ENCODE assay signal across 9 cellular contexts in genomic region chr7:4612939-4613841, GRCh38.
DNase-seq lines count a peak whose midpoint lies in the region; ATAC-seq and TF ChIP-seq lines count a peak whose summit lies in the region.
"Had no signal": no experiment of that assay in that cellular context is flagged by ENCODE, and none has a peak within 500 bp of the region (broad histone marks: within the 10 kb centered on the region; RNA-seq: fewer than 3 reads in every experiment).

No MANE protein-coding gene starts in this region.

- peak overlapping the region; percentile 83 for H3K27ac ChIP-seq in SK-N-MC
- H3K27ac ChIP-seq: epithelial cell of prostate had no signal

- H3K4me3 ChIP-seq in SK-N-MC (peak overlapping the region; percentile 80), fibroblast of pulmonary artery (replicated peaks; ENCODE audit: low read depth, low read length) (peak overlapping the region; percentile 20)

- no peak for TF ChIP-seq CTCF in Calu3 (IDR thresholded peaks at IDR 0.05; ENCODE audit: unreplicated experiment)
- no peak for TF ChIP-seq CTCF in fibroblast of pulmonary artery (IDR thresholded peaks at IDR 0.05; ENCODE audit: low read length, missing control alignments)
- no peak for TF ChIP-seq CTCF in osteocyte (IDR thresholded peaks at IDR 0.05)

- H3K9me3 ChIP-seq in SK-N-MC (ENCODE audit: low read depth, low read length) = no peaks in the 10 kb centered on the region

- intact Hi-C loops in Calu3 (cut with micrococcal nuclease; ENCODE audit: unreplicated experiment) = loop anchor here (10.0 kb wide), 1 partner anchor 142 kb away; no protein-coding TSS in a partner anchor

- H3K27ac Mint-ChIP-seq in Calu3 (ENCODE audit: unreplicated experiment) (peak overlapping the region; percentile 33), osteocyte (ENCODE audit: unreplicated experiment) (peak overlapping the region; percentile 87)

- H3K9me3 Mint-ChIP-seq in Calu3 (ENCODE audit: low read depth, unreplicated experiment) (no peaks in the 10 kb centered on the region), osteocyte (ENCODE audit: unreplicated experiment) (no peaks in the 10 kb centered on the region)

- DNase-seq in Calu3 = peak; percentile 20
- DNase-seq in SK-N-MC (ENCODE audit: low read depth, low spot score) = no peak
- peak; percentile 51 for DNase-seq in fibroblast of pulmonary artery (ENCODE audit: low read depth)
- DNase-seq in osteocyte (ENCODE audit: extremely low spot score, unreplicated experiment) = no peak
- DNase-seq in NCI-H2196 treated with DMSO at 0.1 percent for 48 hours (lab: John Stamatoyannopoulos, UW; ENCODE audit: unreplicated experiment) = no peak
- DNase-seq in T1000 (lab: John Stamatoyannopoulos, UW) = no peak
- DNase-seq in NCI-H446 (lab: John Stamatoyannopoulos, UW) = no peak

- ATAC-seq in HG03354 (IDR thresholded peaks at IDR 0.05; ENCODE audit: poor library complexity, severe bottlenecking, unreplicated experiment) = no peak

- H3K36me3 Mint-ChIP-seq in Calu3 (ENCODE audit: insufficient read depth, unreplicated experiment) = peaks cover 4% of the 10 kb centered on the region
- no peaks in the 10 kb centered on the region for H3K36me3 Mint-ChIP-seq in osteocyte (ENCODE audit: unreplicated experiment)

- CTCF ChIA-PET in Calu3 (lab: Charles Lee) = interaction anchor here (0.6 to 2.5 kb wide), 5 partner anchors 13 to 163 kb away, joined by 3 to 16 read pairs (median 4); no protein-coding TSS in a partner anchor

- H3K4me3 Mint-ChIP-seq in Calu3 (ENCODE audit: low read depth, unreplicated experiment) (peak overlapping the region; percentile 62), osteocyte (ENCODE audit: unreplicated experiment) (peak overlapping the region; percentile 56)

- peaks cover 1% of the 10 kb centered on the region for H3K27me3 Mint-ChIP-seq in Calu3 (ENCODE audit: unreplicated experiment)
- no peaks in the 10 kb centered on the region for H3K27me3 Mint-ChIP-seq in osteocyte (ENCODE audit: unreplicated experiment)

- H3K36me3 ChIP-seq in SK-N-MC (ENCODE audit: insufficient read depth, low read length) = no peaks in the 10 kb centered on the region

- peak overlapping the region; percentile 17 for H3K9ac ChIP-seq in SK-N-MC (ENCODE audit: insufficient read length)

- no TSS peak for BruUV-seq in Calu3 (replicated peaks; lab: Mats Ljungman, UMichigan)

- peaks cover 22% of the 10 kb centered on the region for H3K4me1 Mint-ChIP-seq in Calu3 (ENCODE audit: low read depth, unreplicated experiment)
- H3K4me1 Mint-ChIP-seq in osteocyte (ENCODE audit: unreplicated experiment) = peaks cover 25% of the 10 kb centered on the region

Comparison
In these comparisons a context has a peak if more than half of its experiments do, and no peak if none do; other contexts are left out.
1. DNase-seq: peak in Calu3 (single experiment) and fibroblast of pulmonary artery (single experiment); none in SK-N-MC (single experiment), osteocyte (single experiment), NCI-H2196 treated with DMSO at 0.1 percent for 48 hours (single experiment), T1000 (single experiment) and NCI-H446 (0 of 2).